Comparison of ENCODE assay signal across 1 cellular context in the genomic region with DNA sequence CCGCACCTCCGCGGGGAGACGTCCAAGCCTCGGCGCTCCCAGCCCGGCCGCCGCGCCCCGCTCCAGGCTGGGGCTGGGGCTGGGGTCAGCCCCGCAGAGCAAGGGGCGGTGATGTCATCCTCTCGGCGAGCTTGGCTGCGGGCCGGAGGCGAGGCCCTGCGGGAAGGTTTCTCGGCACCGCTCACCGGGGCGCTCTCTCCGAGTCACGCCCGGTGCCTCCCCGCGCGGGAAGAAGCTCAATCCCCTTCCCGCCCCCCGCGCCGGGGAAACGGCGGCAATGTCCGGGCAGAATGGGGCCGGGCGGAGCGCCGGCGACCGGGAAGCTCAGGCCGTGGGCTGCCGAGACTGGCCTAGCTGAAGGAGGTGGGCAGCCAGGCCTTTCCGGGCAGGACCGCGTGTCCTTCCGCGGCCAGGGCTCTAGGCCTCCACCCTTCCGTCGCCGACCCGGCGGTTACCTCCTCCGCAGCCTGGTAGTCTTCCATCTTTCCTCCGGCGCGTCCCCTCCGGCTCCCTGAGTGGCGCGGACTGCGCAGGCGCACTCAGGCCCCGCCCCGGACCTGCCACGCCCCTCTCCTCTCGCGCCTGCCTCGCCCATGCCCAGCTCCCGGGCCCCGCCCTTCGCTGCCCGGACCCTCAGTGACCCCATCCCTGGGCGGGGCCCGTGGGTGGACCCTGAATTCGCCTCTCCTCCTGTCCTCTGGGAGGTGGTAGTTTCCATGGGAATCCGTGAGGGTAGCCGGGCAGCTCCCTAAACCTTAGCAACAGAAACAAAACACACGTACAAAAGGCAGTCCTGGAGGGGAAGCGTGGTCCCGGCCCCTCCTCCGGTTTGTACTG.
TF ChIP-seq lines count a peak whose summit lies in the region.

Gene DYNLT1 (minus strand): TSS at position 517 of the 837 bp plus-strand sequence. CDS start 35 bp downstream, at position 482.

TF ChIP-seq in HepG2, 621 proteins besides CTCF, POLR2A, EP300 and RAD21 (continued from another document and continues in another):
- TF ChIP-seq, protein P1, sequence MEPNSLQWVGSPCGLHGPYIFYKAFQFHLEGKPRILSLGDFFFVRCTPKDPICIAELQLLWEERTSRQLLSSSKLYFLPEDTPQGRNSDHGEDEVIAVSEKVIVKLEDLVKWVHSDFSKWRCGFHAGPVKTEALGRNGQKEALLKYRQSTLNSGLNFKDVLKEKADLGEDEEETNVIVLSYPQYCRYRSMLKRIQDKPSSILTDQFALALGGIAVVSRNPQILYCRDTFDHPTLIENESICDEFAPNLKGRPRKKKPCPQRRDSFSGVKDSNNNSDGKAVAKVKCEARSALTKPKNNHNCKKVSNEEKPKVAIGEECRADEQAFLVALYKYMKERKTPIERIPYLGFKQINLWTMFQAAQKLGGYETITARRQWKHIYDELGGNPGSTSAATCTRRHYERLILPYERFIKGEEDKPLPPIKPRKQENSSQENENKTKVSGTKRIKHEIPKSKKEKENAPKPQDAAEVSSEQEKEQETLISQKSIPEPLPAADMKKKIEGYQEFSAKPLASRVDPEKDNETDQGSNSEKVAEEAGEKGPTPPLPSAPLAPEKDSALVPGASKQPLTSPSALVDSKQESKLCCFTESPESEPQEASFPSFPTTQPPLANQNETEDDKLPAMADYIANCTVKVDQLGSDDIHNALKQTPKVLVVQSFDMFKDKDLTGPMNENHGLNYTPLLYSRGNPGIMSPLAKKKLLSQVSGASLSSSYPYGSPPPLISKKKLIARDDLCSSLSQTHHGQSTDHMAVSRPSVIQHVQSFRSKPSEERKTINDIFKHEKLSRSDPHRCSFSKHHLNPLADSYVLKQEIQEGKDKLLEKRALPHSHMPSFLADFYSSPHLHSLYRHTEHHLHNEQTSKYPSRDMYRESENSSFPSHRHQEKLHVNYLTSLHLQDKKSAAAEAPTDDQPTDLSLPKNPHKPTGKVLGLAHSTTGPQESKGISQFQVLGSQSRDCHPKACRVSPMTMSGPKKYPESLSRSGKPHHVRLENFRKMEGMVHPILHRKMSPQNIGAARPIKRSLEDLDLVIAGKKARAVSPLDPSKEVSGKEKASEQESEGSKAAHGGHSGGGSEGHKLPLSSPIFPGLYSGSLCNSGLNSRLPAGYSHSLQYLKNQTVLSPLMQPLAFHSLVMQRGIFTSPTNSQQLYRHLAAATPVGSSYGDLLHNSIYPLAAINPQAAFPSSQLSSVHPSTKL (CRISPR knock-in tag; IDR thresholded peaks at IDR 0.05): peak; percentile 59; the same call in 1 of the 2 replicates
- TF ChIP-seq REL (CRISPR knock-in tag; conservative IDR thresholded peaks at IDR 0.05): 0 out of 2 replicates have a peak, but pooled peaks have one; percentile 14
- TF ChIP-seq ZNF556 (CRISPR knock-in tag; IDR thresholded peaks at IDR 0.05; ENCODE audit: borderline replicate concordance): peak; percentile 35; the same call in 1 of the 2 replicates
- peak; percentile 78 for TF ChIP-seq ZBTB38 (CRISPR knock-in tag; IDR thresholded peaks at IDR 0.05)
- TF ChIP-seq BORCS8-MEF2B (CRISPR knock-in tag; IDR thresholded peaks at IDR 0.05): peak; percentile 44
- TF ChIP-seq IRX3 (CRISPR knock-in tag; IDR thresholded peaks at IDR 0.05; ENCODE audit: borderline replicate concordance, low read depth): peak; percentile 76
- TF ChIP-seq ZNF326 (CRISPR knock-in tag; IDR thresholded peaks at IDR 0.05; ENCODE audit: borderline replicate concordance): no peak
- TF ChIP-seq ZBTB7A (CRISPR knock-in tag; IDR thresholded peaks at IDR 0.05): peak; percentile 84
- peak; percentile 98; the same call in 1 of the 2 replicates for TF ChIP-seq ZNF598 (CRISPR knock-in tag; IDR thresholded peaks at IDR 0.05; ENCODE audit: borderline replicate concordance)
- TF ChIP-seq, protein P2, sequence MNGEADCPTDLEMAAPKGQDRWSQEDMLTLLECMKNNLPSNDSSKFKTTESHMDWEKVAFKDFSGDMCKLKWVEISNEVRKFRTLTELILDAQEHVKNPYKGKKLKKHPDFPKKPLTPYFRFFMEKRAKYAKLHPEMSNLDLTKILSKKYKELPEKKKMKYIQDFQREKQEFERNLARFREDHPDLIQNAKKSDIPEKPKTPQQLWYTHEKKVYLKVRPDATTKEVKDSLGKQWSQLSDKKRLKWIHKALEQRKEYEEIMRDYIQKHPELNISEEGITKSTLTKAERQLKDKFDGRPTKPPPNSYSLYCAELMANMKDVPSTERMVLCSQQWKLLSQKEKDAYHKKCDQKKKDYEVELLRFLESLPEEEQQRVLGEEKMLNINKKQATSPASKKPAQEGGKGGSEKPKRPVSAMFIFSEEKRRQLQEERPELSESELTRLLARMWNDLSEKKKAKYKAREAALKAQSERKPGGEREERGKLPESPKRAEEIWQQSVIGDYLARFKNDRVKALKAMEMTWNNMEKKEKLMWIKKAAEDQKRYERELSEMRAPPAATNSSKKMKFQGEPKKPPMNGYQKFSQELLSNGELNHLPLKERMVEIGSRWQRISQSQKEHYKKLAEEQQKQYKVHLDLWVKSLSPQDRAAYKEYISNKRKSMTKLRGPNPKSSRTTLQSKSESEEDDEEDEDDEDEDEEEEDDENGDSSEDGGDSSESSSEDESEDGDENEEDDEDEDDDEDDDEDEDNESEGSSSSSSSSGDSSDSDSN (CRISPR knock-in tag; IDR thresholded peaks at IDR 0.05): peak; percentile 99
- TF ChIP-seq, protein P3, sequence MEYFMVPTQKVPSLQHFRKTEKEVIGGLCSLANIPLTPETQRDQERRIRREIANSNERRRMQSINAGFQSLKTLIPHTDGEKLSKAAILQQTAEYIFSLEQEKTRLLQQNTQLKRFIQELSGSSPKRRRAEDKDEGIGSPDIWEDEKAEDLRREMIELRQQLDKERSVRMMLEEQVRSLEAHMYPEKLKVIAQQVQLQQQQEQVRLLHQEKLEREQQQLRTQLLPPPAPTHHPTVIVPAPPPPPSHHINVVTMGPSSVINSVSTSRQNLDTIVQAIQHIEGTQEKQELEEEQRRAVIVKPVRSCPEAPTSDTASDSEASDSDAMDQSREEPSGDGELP (IDR thresholded peaks at IDR 0.05; ENCODE audit: borderline replicate concordance, low read depth): no peak
- no peak for TF ChIP-seq ZNF720 (CRISPR knock-in tag; IDR thresholded peaks at IDR 0.05)
- TF ChIP-seq ZSCAN29 (CRISPR knock-in tag; conservative IDR thresholded peaks at IDR 0.05): no peak; the same call in 1 of the 2 replicates
- no peak for TF ChIP-seq ZBTB33 (CRISPR knock-in tag; IDR thresholded peaks at IDR 0.05)
- TF ChIP-seq, protein P4, sequence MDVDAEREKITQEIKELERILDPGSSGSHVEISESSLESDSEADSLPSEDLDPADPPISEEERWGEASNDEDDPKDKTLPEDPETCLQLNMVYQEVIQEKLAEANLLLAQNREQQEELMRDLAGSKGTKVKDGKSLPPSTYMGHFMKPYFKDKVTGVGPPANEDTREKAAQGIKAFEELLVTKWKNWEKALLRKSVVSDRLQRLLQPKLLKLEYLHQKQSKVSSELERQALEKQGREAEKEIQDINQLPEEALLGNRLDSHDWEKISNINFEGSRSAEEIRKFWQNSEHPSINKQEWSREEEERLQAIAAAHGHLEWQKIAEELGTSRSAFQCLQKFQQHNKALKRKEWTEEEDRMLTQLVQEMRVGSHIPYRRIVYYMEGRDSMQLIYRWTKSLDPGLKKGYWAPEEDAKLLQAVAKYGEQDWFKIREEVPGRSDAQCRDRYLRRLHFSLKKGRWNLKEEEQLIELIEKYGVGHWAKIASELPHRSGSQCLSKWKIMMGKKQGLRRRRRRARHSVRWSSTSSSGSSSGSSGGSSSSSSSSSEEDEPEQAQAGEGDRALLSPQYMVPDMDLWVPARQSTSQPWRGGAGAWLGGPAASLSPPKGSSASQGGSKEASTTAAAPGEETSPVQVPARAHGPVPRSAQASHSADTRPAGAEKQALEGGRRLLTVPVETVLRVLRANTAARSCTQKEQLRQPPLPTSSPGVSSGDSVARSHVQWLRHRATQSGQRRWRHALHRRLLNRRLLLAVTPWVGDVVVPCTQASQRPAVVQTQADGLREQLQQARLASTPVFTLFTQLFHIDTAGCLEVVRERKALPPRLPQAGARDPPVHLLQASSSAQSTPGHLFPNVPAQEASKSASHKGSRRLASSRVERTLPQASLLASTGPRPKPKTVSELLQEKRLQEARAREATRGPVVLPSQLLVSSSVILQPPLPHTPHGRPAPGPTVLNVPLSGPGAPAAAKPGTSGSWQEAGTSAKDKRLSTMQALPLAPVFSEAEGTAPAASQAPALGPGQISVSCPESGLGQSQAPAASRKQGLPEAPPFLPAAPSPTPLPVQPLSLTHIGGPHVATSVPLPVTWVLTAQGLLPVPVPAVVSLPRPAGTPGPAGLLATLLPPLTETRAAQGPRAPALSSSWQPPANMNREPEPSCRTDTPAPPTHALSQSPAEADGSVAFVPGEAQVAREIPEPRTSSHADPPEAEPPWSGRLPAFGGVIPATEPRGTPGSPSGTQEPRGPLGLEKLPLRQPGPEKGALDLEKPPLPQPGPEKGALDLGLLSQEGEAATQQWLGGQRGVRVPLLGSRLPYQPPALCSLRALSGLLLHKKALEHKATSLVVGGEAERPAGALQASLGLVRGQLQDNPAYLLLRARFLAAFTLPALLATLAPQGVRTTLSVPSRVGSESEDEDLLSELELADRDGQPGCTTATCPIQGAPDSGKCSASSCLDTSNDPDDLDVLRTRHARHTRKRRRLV (CRISPR knock-in tag; IDR thresholded peaks at IDR 0.05): no peak
- TF ChIP-seq PAF1 (CRISPR knock-in tag; IDR thresholded peaks at IDR 0.05): no peak
- no peak for TF ChIP-seq FOXJ3 (CRISPR knock-in tag; IDR thresholded peaks at IDR 0.05; ENCODE audit: borderline replicate concordance)
- peak; percentile 44; the same call in 1 of the 2 replicates for TF ChIP-seq EED (CRISPR knock-in tag; IDR thresholded peaks at IDR 0.05)
- TF ChIP-seq, protein P5, sequence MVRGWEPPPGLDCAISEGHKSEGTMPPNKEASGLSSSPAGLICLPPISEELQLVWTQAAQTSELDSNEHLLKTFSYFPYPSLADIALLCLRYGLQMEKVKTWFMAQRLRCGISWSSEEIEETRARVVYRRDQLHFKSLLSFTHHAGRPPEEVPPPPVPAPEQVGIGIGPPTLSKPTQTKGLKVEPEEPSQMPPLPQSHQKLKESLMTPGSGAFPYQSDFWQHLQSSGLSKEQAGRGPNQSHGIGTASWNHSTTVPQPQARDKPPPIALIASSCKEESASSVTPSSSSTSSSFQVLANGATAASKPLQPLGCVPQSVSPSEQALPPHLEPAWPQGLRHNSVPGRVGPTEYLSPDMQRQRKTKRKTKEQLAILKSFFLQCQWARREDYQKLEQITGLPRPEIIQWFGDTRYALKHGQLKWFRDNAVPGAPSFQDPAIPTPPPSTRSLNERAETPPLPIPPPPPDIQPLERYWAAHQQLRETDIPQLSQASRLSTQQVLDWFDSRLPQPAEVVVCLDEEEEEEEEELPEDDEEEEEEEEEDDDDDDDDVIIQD (CRISPR knock-in tag; IDR thresholded peaks at IDR 0.05; ENCODE audit: low read depth): no peak; the same call in 1 of the 2 replicates
- peak; percentile 85 for TF ChIP-seq YY1 (IDR thresholded peaks at IDR 0.05; ENCODE audit: insufficient read depth, insufficient replicate concordance, low read depth, low read length)
- peak; percentile 86 for TF ChIP-seq ZBTB7B (CRISPR knock-in tag; IDR thresholded peaks at IDR 0.05)
- TF ChIP-seq ZNF253 (CRISPR knock-in tag; IDR thresholded peaks at IDR 0.05; ENCODE audit: borderline replicate concordance): peak; percentile 73; the same call in 1 of the 2 replicates
- peak; percentile 59; the same call in 1 of the 2 replicates for TF ChIP-seq ZNF773 (CRISPR knock-in tag; IDR thresholded peaks at IDR 0.05; ENCODE audit: borderline replicate concordance)
- TF ChIP-seq ZNF775 (CRISPR knock-in tag; IDR thresholded peaks at IDR 0.05; ENCODE audit: borderline replicate concordance): no peak
- TF ChIP-seq CEBPZ (IDR thresholded peaks at IDR 0.05; ENCODE audit: low read length): no peak
- no peak for TF ChIP-seq PCBP2 (optimal IDR thresholded peaks at IDR 0.05; ENCODE audit: low read depth, low read length, poor library complexity, severe bottlenecking)
